Comparison of ENCODE assay signal across 19 cellular contexts in genomic region chr18:23158884-23159820, GRCh38. TPM values are rescaled to one million over a fixed set of nuclear protein-coding genes. Genes with fewer than 3 reads are reported as not detected.
DNase-seq lines count a peak whose midpoint lies in the region; ATAC-seq, FAIRE-seq and TF ChIP-seq lines count a peak whose summit lies in the region.
"Had no signal": no experiment of that assay in that cellular context is flagged by ENCODE, and none has a peak within 500 bp of the region (broad histone marks: within the 10 kb centered on the region; RNA-seq: fewer than 3 reads in every experiment).

No MANE protein-coding gene starts in this region.

- 69% methylated on average over 22 of the region's 22 CpGs for WGBS in A549 (ENCODE audit: missing lambda C conversion rate)

- peaks cover 42% of the 10 kb centered on the region for H3K4me1 Mint-ChIP-seq in mesothelial cell of epicardium
- peaks cover 47% of the 10 kb centered on the region for H3K4me1 Mint-ChIP-seq in WTC11
- H3K4me1 Mint-ChIP-seq: activated CD4-positive, alpha-beta memory T cell treated with anti-CD3 and anti-CD28 coated beads, Interleukin-2, amount 10 ng/mL, durations not matched to agents 7 days and 5 days; central memory CD8-positive, alpha-beta T cell; IgD-negative memory B cell; memory B cell had no signal

- H2AFZ ChIP-seq in KMS-11 (ENCODE audit: low read depth) = no peak overlapping the region
- no peak overlapping the region for H2AFZ ChIP-seq in Karpas-422 (ENCODE audit: low read length)

- H4K20me1 ChIP-seq in KMS-11 (ENCODE audit: insufficient read depth) (peaks cover 48% of the 10 kb centered on the region), Karpas-422 (ENCODE audit: insufficient read depth, low read depth, low read length) (no peaks in the 10 kb centered on the region)

- H3K27ac ChIP-seq in A549 (peak overlapping the region in 1 of 2 experiments; percentile 63; a peak in 3 of 6 replicates), KMS-11 (peak overlapping the region; percentile 2; the same call in 1 of the 2 replicates), Karpas-422 (ENCODE audit: low read length) (no peak overlapping the region)
- H3K27ac ChIP-seq: C4-2B had no signal

- no peak for FAIRE-seq in A549 (lab: Jason Lieb, UNC)

- H3K9me2 ChIP-seq in Karpas-422 (replicated peaks; ENCODE audit: insufficient read depth, low read length) = no peaks in the 10 kb centered on the region

- peak overlapping the region; percentile 78 for H3K27ac Mint-ChIP-seq in mesothelial cell of epicardium
- no peak overlapping the region for H3K27ac Mint-ChIP-seq in WTC11
- H3K27ac Mint-ChIP-seq: activated CD4-positive, alpha-beta memory T cell treated with anti-CD3 and anti-CD28 coated beads, Interleukin-2, amount 10 ng/mL, durations not matched to agents 7 days and 5 days; IgD-negative memory B cell; memory B cell; nephron progenitor cell had no signal

- POLR2A ChIA-PET in A549 (lab: Yijun Ruan, JAX) = no interaction called here
- POLR2A ChIA-PET in WTC11 (lab: Charles Lee) = no interaction called here

- H3K4me3 Mint-ChIP-seq in mesothelial cell of epicardium = no peak overlapping the region
- no peak overlapping the region for H3K4me3 Mint-ChIP-seq in WTC11
- H3K4me3 Mint-ChIP-seq: activated CD4-positive, alpha-beta memory T cell treated with anti-CD3 and anti-CD28 coated beads, Interleukin-2, amount 10 ng/mL, durations not matched to agents 7 days and 5 days; central memory CD8-positive, alpha-beta T cell; IgD-negative memory B cell; memory B cell; nephron progenitor cell had no signal

- H3K4me3 ChIP-seq in A549 (no peak overlapping the region), KMS-11 (IDR thresholded peaks at IDR 0.05; ENCODE audit: insufficient read depth, low read depth, low read length) (no peak overlapping the region), Karpas-422 (ENCODE audit: low read length) (no peak overlapping the region)

- H3K4me2 ChIP-seq in A549 = peak overlapping the region; percentile 51
- no peak overlapping the region for H3K4me2 ChIP-seq in KMS-11
- H3K4me2 ChIP-seq in Karpas-422 (ENCODE audit: low read depth, low read length, poor library complexity, severe bottlenecking) = no peak overlapping the region

- H3K27me3 ChIP-seq in KMS-11 (ENCODE audit: insufficient read depth, low read depth) (no peaks in the 10 kb centered on the region), Karpas-422 (ENCODE audit: low read length) (no peaks in the 10 kb centered on the region)

- H3K27me3 Mint-ChIP-seq in mesothelial cell of epicardium (ENCODE audit: low read depth) (no peaks in the 10 kb centered on the region), WTC11 (ENCODE audit: low read depth) (no peaks in the 10 kb centered on the region)

- H3K4me1 ChIP-seq in A549 (peaks cover 30% of the 10 kb centered on the region), KMS-11 (ENCODE audit: low read depth, poor library complexity, severe bottlenecking) (peaks cover 71% of the 10 kb centered on the region), Karpas-422 (ENCODE audit: low read length) (no peaks in the 10 kb centered on the region)

- no peaks in the 10 kb centered on the region for H3K9me3 Mint-ChIP-seq in mesothelial cell of epicardium
- no peaks in the 10 kb centered on the region for H3K9me3 Mint-ChIP-seq in WTC11
- H3K9me3 Mint-ChIP-seq: activated CD4-positive, alpha-beta memory T cell treated with anti-CD3 and anti-CD28 coated beads, Interleukin-2, amount 10 ng/mL, durations not matched to agents 7 days and 5 days; central memory CD8-positive, alpha-beta T cell; IgD-negative memory B cell; memory B cell; nephron progenitor cell had no signal

- CTCF ChIA-PET in A549 (lab: Yijun Ruan, JAX) = interaction anchor here (1.1 kb wide), 1 partner anchor 28 kb away, joined by 3 read pairs; no protein-coding TSS in a partner anchor
- CTCF ChIA-PET in WTC11 (lab: Charles Lee) = interaction anchor here (0.6 kb wide), 1 partner anchor 48 kb away, joined by 3 read pairs; no protein-coding TSS in a partner anchor

- no peak overlapping the region for H3K9ac ChIP-seq in KMS-11
- H3K9ac ChIP-seq in Karpas-422 (ENCODE audit: low read length) = no peak overlapping the region

- no peaks in the 10 kb centered on the region for H3K36me3 Mint-ChIP-seq in mesothelial cell of epicardium
- H3K36me3 Mint-ChIP-seq in WTC11 = peaks cover 8% of the 10 kb centered on the region; the same call in 1 of the 2 replicates
- H3K36me3 Mint-ChIP-seq: IgD-negative memory B cell, memory B cell had no signal

- TF ChIP-seq RAD21 in A549 (conservative IDR thresholded peaks at IDR 0.05 in 1 of 2, IDR thresholded peaks at IDR 0.05 in 1 of 2) = no peak

- no peak for TF ChIP-seq POLR2A in A549 (IDR thresholded peaks at IDR 0.05; ENCODE audit: low read length)

- H3K36me3 ChIP-seq in KMS-11 (ENCODE audit: insufficient read depth) (peaks cover under 1% of the 10 kb centered on the region; the same call in 1 of the 2 replicates), Karpas-422 (ENCODE audit: insufficient read depth, low read length) (no peaks in the 10 kb centered on the region)

- TF ChIP-seq EP300 in A549 (IDR thresholded peaks at IDR 0.05) = no peak

- H3K79me2 ChIP-seq in KMS-11 (ENCODE audit: insufficient read depth, low read depth) = peaks cover 100% of the 10 kb centered on the region
- no peaks in the 10 kb centered on the region for H3K79me2 ChIP-seq in Karpas-422 (ENCODE audit: low read length)

- no peaks in the 10 kb centered on the region for H3K9me3 ChIP-seq in A549
- no peaks in the 10 kb centered on the region for H3K9me3 ChIP-seq in Karpas-422 (ENCODE audit: low read length)

- ATAC-seq in A549 (no peak), WTC11 (no peak)

- TF ChIP-seq CTCF in A549 (IDR thresholded peaks at IDR 0.05) (no peak), KMS-11 (conservative IDR thresholded peaks at IDR 0.05; ENCODE audit: low read depth, low read length) (no peak), mesothelial cell of epicardium (IDR thresholded peaks at IDR 0.05; ENCODE audit: unreplicated experiment) (no peak), WTC11 (IDR thresholded peaks at IDR 0.05) (no peak)

- peak in 1 of 2 experiments; percentile 21 for DNase-seq in A549 (ENCODE audit: low read depth in 1 of 2, low spot score in 1 of 2)
- DNase-seq in epidermal melanocyte (ENCODE audit: insufficient read length, low spot score) = peak; percentile 64
- no peak for DNase-seq in mesothelial cell of epicardium (ENCODE audit: low spot score in 2 of 2, unreplicated experiment in 2 of 2)
- DNase-seq in SIG-M5 treated with dmso at 0.1 percent for 504 hours (lab: John Stamatoyannopoulos, UW; ENCODE audit: unreplicated experiment) = no peak
- no peak for DNase-seq in Karpas-422
- no peak for DNase-seq in stimulated activated CD4-positive, alpha-beta T cell treated with anti-CD3 and anti-CD28 coated beads, Interleukin-4, amount 100 ng/mL, for 24 hours
- DNase-seq in WTC11 (ENCODE audit: low spot score) = no peak
- DNase-seq: activated CD4-positive, alpha-beta memory T cell treated with anti-CD3 and anti-CD28 coated beads, Interleukin-2, amount 10 ng/mL, durations not matched to agents 7 days and 5 days; anterior cingulate cortex; DMS79; glutamatergic neuron; NCI-H2029; NCI-H510A treated with DMSO at 0.1 percent for 48 hours; nephron progenitor cell had no signal

TF ChIP-seq in A549, 52 proteins besides CTCF, POLR2A, EP300 and RAD21 (continues in another document):
- TF ChIP-seq BHLHE40 (IDR thresholded peaks at IDR 0.05; ENCODE audit: low read depth, low read length) (no peak), FOXS1 (CRISPR knock-in tag; IDR thresholded peaks at IDR 0.05) (no peak), JUNB (IDR thresholded peaks at IDR 0.05) (no peak), ZFP36 (IDR thresholded peaks at IDR 0.05; ENCODE audit: borderline replicate concordance, partially characterized antibody) (no peak), JUN (IDR thresholded peaks at IDR 0.05) (no peak)
- TF ChIP-seq, protein P1, sequence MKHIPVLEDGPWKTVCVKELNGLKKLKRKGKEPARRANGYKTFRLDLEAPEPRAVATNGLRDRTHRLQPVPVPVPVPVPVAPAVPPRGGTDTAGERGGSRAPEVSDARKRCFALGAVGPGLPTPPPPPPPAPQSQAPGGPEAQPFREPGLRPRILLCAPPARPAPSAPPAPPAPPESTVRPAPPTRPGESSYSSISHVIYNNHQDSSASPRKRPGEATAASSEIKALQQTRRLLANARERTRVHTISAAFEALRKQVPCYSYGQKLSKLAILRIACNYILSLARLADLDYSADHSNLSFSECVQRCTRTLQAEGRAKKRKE (CRISPR knock-in tag; IDR thresholded peaks at IDR 0.05; ENCODE audit: low read depth) = no peak

TF ChIP-seq in WTC11, 78 proteins besides CTCF, POLR2A, EP300 and RAD21 (continues in another document):
- TF ChIP-seq NR3C1 (CRISPR knock-in tag; conservative IDR thresholded peaks at IDR 0.05; ENCODE audit: low read depth) = no peak
- no peak for TF ChIP-seq TCF7 (CRISPR knock-in tag; IDR thresholded peaks at IDR 0.05; ENCODE audit: low read depth)
- no peak for TF ChIP-seq NR1H2 (CRISPR knock-in tag; IDR thresholded peaks at IDR 0.05)
- no peak for TF ChIP-seq ZNF671 (CRISPR knock-in tag; IDR thresholded peaks at IDR 0.05)
- no peak for TF ChIP-seq SP1 (CRISPR knock-in tag; conservative IDR thresholded peaks at IDR 0.05)

RNA-seq across cellular contexts. Expression of gene CABLES1, which starts 23.9 kb away (rescaled TPM):
- polyA plus RNA-seq in A549 (2011; rRNA removed) (8.5 and 8.6 TPM in 2 replicates), A549 (2017; fragmentation: RNase III; extraction: RNeasy Plus Mini Kit Qiagen cat#74134 plus additional on column Dnase treatment) (4.5 to 6.4 TPM (median 5.0 TPM) in 3 replicates)
- 6.8 and 8.3 TPM in 2 replicates for polyA plus RNA-seq in A549 (2012; cell fraction: cytosol; rRNA removed)
- 6.0 and 10.3 TPM in 2 replicates for polyA plus RNA-seq in A549 (2012; cell fraction: nucleus; rRNA removed)
- polyA minus RNA-seq in A549 (2011; rRNA and poly(A)+ RNA removed) = 7.4 and 9.1 TPM in 2 replicates
- total RNA-seq in mesothelial cell of epicardium (11.3 to 12.7 TPM (median 12.0 TPM) in 3 replicates), WTC11 (2021) (15.4 to 18.0 TPM (median 17.0 TPM) in 3 replicates)
- total RNA-seq in Karpas-422 (2014; rRNA removed; shearing (Covaris generic); ENCODE audit: low replicate concordance) = 0.22 TPM in 1 of 2 replicates, not detected in the other

Comparison
In these comparisons a context has a peak if more than half of its experiments do, and no peak if none do; other contexts are left out.
1. RNA of gene CABLES1, which starts 23.9 kb away (total RNA-seq): 15.4 to 18.0 TPM in WTC11 and 11.3 to 12.7 TPM in mesothelial cell of epicardium; 0.22 TPM in Karpas-422; every median in the first group is over 10 times any median in the second.